Comparison of ENCODE assay signal across 22 cellular contexts in genomic region chr20:34624628-34625027, GRCh38. TPM values are rescaled to one million over a fixed set of nuclear protein-coding genes. Genes with fewer than 3 reads are reported as not detected.
DNase-seq lines count a peak whose midpoint lies in the region; ATAC-seq and TF ChIP-seq lines count a peak whose summit lies in the region.
"Had no signal": no experiment of that assay in that cellular context is flagged by ENCODE, and none has a peak within 500 bp of the region (broad histone marks: within the 10 kb centered on the region; RNA-seq: fewer than 3 reads in every experiment).

No MANE protein-coding gene starts in this region.

- H3K36me3 ChIP-seq in BLaER1 treated with 17β-estradiol and CSF1 and Interleukin-3, amounts not matched to agents 10 nM and 100 nM = peaks cover 9 to 66% (median 51%) of the 10 kb centered on the region in 11 experiments; a peak in 21 of 22 replicates
- no peaks in the 10 kb centered on the region; a peak in 1 of 3 replicates for H3K36me3 ChIP-seq in HEK293 (ENCODE audit: control insufficient read depth in 2 of 2, insufficient read depth in 1 of 2, low read length in 2 of 2)
- H3K36me3 ChIP-seq in mesenchymal stem cell (ENCODE audit: control insufficient read depth in 1 of 2, insufficient read depth in 2 of 2, low read depth in 1 of 2, low read length in 2 of 2) = peaks cover 9 to 14% of the 10 kb centered on the region in 2 experiments

- H2BK120ac ChIP-seq in mesenchymal stem cell (ENCODE audit: low read depth, low read length) = no peak overlapping the region

- H3K4me1 ChIP-seq in BLaER1 treated with 17β-estradiol and CSF1 and Interleukin-3, amounts not matched to agents 10 nM and 100 nM = peaks cover 12 to 49% (median 26%) of the 10 kb centered on the region in 10 experiments
- H3K4me1 ChIP-seq in HEK293 (ENCODE audit: control insufficient read depth, insufficient read depth, low read length) = peaks cover 13% of the 10 kb centered on the region
- no peaks in the 10 kb centered on the region for H3K4me1 ChIP-seq in mesenchymal stem cell (ENCODE audit: control insufficient read depth, insufficient read depth, low read depth, low read length)
- H3K4me1 ChIP-seq: ascending aorta, parathyroid adenoma had no signal

- H2BK15ac ChIP-seq in mesenchymal stem cell (ENCODE audit: low read depth, poor library complexity, severe bottlenecking) = no peak overlapping the region

- H3K9ac ChIP-seq in BLaER1 treated with 17β-estradiol and CSF1 and Interleukin-3, amounts not matched to agents 10 nM and 100 nM = no peak overlapping the region
- no peak overlapping the region for H3K9ac ChIP-seq in mesenchymal stem cell (ENCODE audit: low read length)
- H3K9ac ChIP-seq: parathyroid adenoma had no signal

- no peak overlapping the region for H3K4ac ChIP-seq in mesenchymal stem cell (ENCODE audit: low read depth in 1 of 2, low read length in 2 of 2)

- no peak overlapping the region for H4K91ac ChIP-seq in mesenchymal stem cell (ENCODE audit: low read length)

- H3K9me3 ChIP-seq in BLaER1 treated with 17β-estradiol and CSF1 and Interleukin-3, amounts not matched to agents 10 nM and 100 nM (replicated peaks in 1 of 11) = no peaks in the 10 kb centered on the region
- H3K9me3 ChIP-seq in HEK293 (ENCODE audit: control insufficient read depth, insufficient read depth, low read depth, low read length) (no peaks in the 10 kb centered on the region), mesenchymal stem cell (ENCODE audit: control insufficient read depth, low read length) (no peaks in the 10 kb centered on the region)
- H3K9me3 ChIP-seq: ascending aorta had no signal

- no peak for TF ChIP-seq CTCF in HEK293 (tag by site-specific recombination; IDR thresholded peaks at IDR 0.05)

- no peak overlapping the region for H3K18ac ChIP-seq in mesenchymal stem cell (ENCODE audit: low read depth in 1 of 2, low read length in 2 of 2)

- CTCF ChIA-PET in HEK293 (lab: Yijun Ruan, JAX) = interaction anchor here (0.6 kb wide), 1 partner anchor 22 kb away, joined by 6 read pairs; no protein-coding TSS in a partner anchor

- no peak overlapping the region for H3K14ac ChIP-seq in mesenchymal stem cell (ENCODE audit: low read length in 2 of 2)

- H4K8ac ChIP-seq in mesenchymal stem cell (ENCODE audit: low read length) = peak overlapping the region; percentile 33

- peaks cover 5% of the 10 kb centered on the region for H3K79me1 ChIP-seq in mesenchymal stem cell (replicated peaks; ENCODE audit: low read length, poor library complexity, severe bottlenecking)

- H3K23ac ChIP-seq in mesenchymal stem cell (ENCODE audit: low read length in 2 of 2) = no peak overlapping the region

- no peak overlapping the region for H2BK12ac ChIP-seq in mesenchymal stem cell (ENCODE audit: low read length in 2 of 2)

- H3K27me3 ChIP-seq in BLaER1 treated with 17β-estradiol and CSF1 and Interleukin-3, amounts not matched to agents 10 nM and 100 nM = no peaks in the 10 kb centered on the region
- no peaks in the 10 kb centered on the region for H3K27me3 ChIP-seq in mesenchymal stem cell (ENCODE audit: control insufficient read depth in 1 of 2, insufficient read depth in 1 of 2, low read length in 2 of 2)
- H3K27me3 ChIP-seq: ascending aorta had no signal

- no peak overlapping the region for H3K4me3 ChIP-seq in BLaER1 treated with 17β-estradiol and CSF1 and Interleukin-3, amounts not matched to agents 10 nM and 100 nM
- H3K4me3 ChIP-seq in HEK293 (ENCODE audit: low read depth, low read length) (no peak overlapping the region), mesenchymal stem cell (ENCODE audit: insufficient read depth in 1 of 2, low read depth in 1 of 2, low read length in 2 of 2) (no peak overlapping the region)
- H3K4me3 ChIP-seq: ascending aorta, K562, SK-N-MC had no signal

- ATAC-seq in HG03520 (IDR thresholded peaks at IDR 0.05; ENCODE audit: unreplicated experiment) = no peak
- ATAC-seq: activated CD8-positive, alpha-beta memory T cell treated with anti-CD3 and anti-CD28 coated beads, Interleukin-2, amount 10 ng/mL, durations not matched to agents 7 days and 5 days; K562; left colon; natural killer cell treated with Interleukin-12 subunit alpha and Interleukin-12 subunit beta and Interleukin-15 and Interleukin-18, amount 100 ng/mL, for 72 hours; T-helper 17 cell had no signal

- H3K27ac ChIP-seq in BLaER1 treated with 17β-estradiol and CSF1 and Interleukin-3, amounts not matched to agents 10 nM and 100 nM = peak overlapping the region in 6 of 11 experiments; percentile 41 to 68 (median 62); a peak in 11 of 22 replicates
- no peak overlapping the region for H3K27ac ChIP-seq in HEK293 (ENCODE audit: extremely low read depth, low read depth, low read length)
- H3K27ac ChIP-seq in mesenchymal stem cell (ENCODE audit: low read length, poor library complexity, severe bottlenecking) = no peak overlapping the region
- H3K27ac ChIP-seq: ascending aorta, parathyroid adenoma, SK-N-MC had no signal

- no peaks in the 10 kb centered on the region for H4K20me1 ChIP-seq in BLaER1 treated with 17β-estradiol and CSF1 and Interleukin-3, amounts not matched to agents 10 nM and 100 nM

- 94% methylated on average over 3 of the region's 3 CpGs for WGBS in mesenchymal stem cell

- no peak overlapping the region for H2BK5ac ChIP-seq in mesenchymal stem cell (ENCODE audit: low read depth, low read length, poor library complexity, severe bottlenecking)

- peak; percentile 48 for DNase-seq in NCI-H69 (lab: John Stamatoyannopoulos, UW)
- no peak for DNase-seq in mesenchymal stem cell
- DNase-seq in Kasumi-1 (lab: John Stamatoyannopoulos, UW) = no peak
- DNase-seq in activated CD8-positive, alpha-beta memory T cell treated with anti-CD3 and anti-CD28 coated beads for 24 hours = no peak
- no peak for DNase-seq in SIG-M5 (lab: John Stamatoyannopoulos, UW)
- DNase-seq: ACHN; activated CD4-positive, alpha-beta T cell treated with anti-CD3 and anti-CD28 coated beads, Interleukin-2, amount 10 ng/mL, durations not matched to agents 24 days and 14 days; activated CD8-positive, alpha-beta memory T cell treated with anti-CD3 and anti-CD28 coated beads, Interleukin-2, amount 10 ng/mL, durations not matched to agents 7 days and 5 days; effector memory CD4-positive, alpha-beta T cell; left colon; NCI-H187 treated with DMSO at 0.1 percent for 48 hours; RPMI8226; stimulated activated CD4-positive, alpha-beta T cell treated with anti-CD3 and anti-CD28 coated beads, Interleukin-1b, Interleukin-23, amount 100 ng/mL, for 48 hours; T-helper 17 cell had no signal

- H2AK5ac ChIP-seq in mesenchymal stem cell (ENCODE audit: low read length, severe bottlenecking) = no peak overlapping the region

- no peak overlapping the region for H2AFZ ChIP-seq in mesenchymal stem cell (ENCODE audit: low read depth, low read length)
- H2AFZ ChIP-seq: parathyroid adenoma had no signal

- POLR2A ChIA-PET in HEK293 (lab: Yijun Ruan, JAX) = no interaction called here

- H3K4me2 ChIP-seq in BLaER1 treated with 17β-estradiol and CSF1 and Interleukin-3, amounts not matched to agents 10 nM and 100 nM = no peak overlapping the region
- no peak overlapping the region for H3K4me2 ChIP-seq in mesenchymal stem cell (ENCODE audit: low read length, poor library complexity, severe bottlenecking)

TF ChIP-seq in HEK293, 187 proteins besides CTCF, POLR2A, EP300 and RAD21:
- TF ChIP-seq ZBTB21 (tag by site-specific recombination; IDR thresholded peaks at IDR 0.05) (no peak), WT1 (tag by site-specific recombination; IDR thresholded peaks at IDR 0.05) (0 out of 2 replicates have a peak, but pooled peaks have one; percentile 26)

RNA-seq across cellular contexts. Expression of gene PIGU, which starts 52.3 kb away (rescaled TPM):
- polyA plus RNA-seq in mesenchymal stem cell (2013, experiment 1 of 2) = 22.2 TPM
- 23.9 TPM for polyA plus RNA-seq in mesenchymal stem cell (2013, experiment 2 of 2)

Comparison
In these comparisons a context has a peak if more than half of its experiments do, and no peak if none do; other contexts are left out.
1. H3K27ac ChIP-seq: peak in BLaER1 treated with 17β-estradiol and CSF1 and Interleukin-3, amounts not matched to agents 10 nM and 100 nM (6 of 11); none in HEK293 (single experiment) and mesenchymal stem cell (single experiment).